8 cellular contexts compared by ENCODE assay signal in genomic region chrX:48493890-48494364, GRCh38. TPM values are rescaled to one million over a fixed set of nuclear protein-coding genes. Genes with fewer than 3 reads are reported as not detected.
DNase-seq lines count a peak whose midpoint lies in the region; ATAC-seq lines count a peak whose summit lies in the region.

No MANE protein-coding gene starts in this region.

- H3K36me3 Mint-ChIP-seq in activated T-cell treated with anti-CD3 and anti-CD28 coated beads, Interleukin-2, amount 50 U/mL, for 72 hours (ENCODE audit: insufficient read depth in 2 of 2), result no peaks in the 10 kb centered on the region
- H3K36me3 Mint-ChIP-seq in activated T-cell treated with anti-CD3 and anti-CD28 coated beads, Interleukin-2, amount 50 U/mL, for 24 hours (ENCODE audit: low read depth), result no peaks in the 10 kb centered on the region

- H3K27ac Mint-ChIP-seq in activated T-cell treated with anti-CD3 and anti-CD28 coated beads, Interleukin-2, amount 50 U/mL, for 72 hours, result no peak overlapping the region
- H3K27ac Mint-ChIP-seq in activated T-cell treated with anti-CD3 and anti-CD28 coated beads, Interleukin-2, amount 50 U/mL, for 24 hours, result no peak overlapping the region
- H3K27ac Mint-ChIP-seq in stimulated activated naive CD8-positive, alpha-beta T cell treated with anti-CD3 and anti-CD28 coated beads, Interleukin-15, amount 100 ng/mL, for 72 hours, result no peak overlapping the region

- peaks cover 4% of the 10 kb centered on the region for H3K4me1 Mint-ChIP-seq in activated T-cell treated with anti-CD3 and anti-CD28 coated beads, Interleukin-2, amount 50 U/mL, for 72 hours (ENCODE audit: low read depth)
- no peaks in the 10 kb centered on the region for H3K4me1 Mint-ChIP-seq in activated T-cell treated with anti-CD3 and anti-CD28 coated beads, Interleukin-2, amount 50 U/mL, for 24 hours (ENCODE audit: low read depth)
- H3K4me1 Mint-ChIP-seq in stimulated activated naive CD8-positive, alpha-beta T cell treated with anti-CD3 and anti-CD28 coated beads, Interleukin-15, amount 100 ng/mL, for 72 hours, result no peaks in the 10 kb centered on the region

- DNase-seq in activated T-cell treated with anti-CD3 and anti-CD28 coated beads, Interleukin-2, amount 50 U/mL, for 72 hours, result peak; percentile 12 to 25
- no peak for DNase-seq in activated T-cell treated with anti-CD3 and anti-CD28 coated beads, Interleukin-2, amount 50 U/mL, for 24 hours
- DNase-seq in OCI-M1 (lab: John Stamatoyannopoulos, UW), result peak; percentile 35
- DNase-seq in fibroblast of peridontal ligament (ENCODE audit: extremely low read depth), result peak; percentile 43
- peak in 1 of 2 donors; percentile 28 for DNase-seq in stimulated activated naive CD8-positive, alpha-beta T cell treated with anti-CD3 and anti-CD28 coated beads, Interleukin-15, amount 100 ng/mL, for 72 hours
- DNase-seq in stimulated activated CD4-positive, alpha-beta T cell treated with anti-CD3 and anti-CD28 coated beads, Interleukin-4, amount 100 ng/mL, for 4 hours, result no peak

- ATAC-seq in activated T-cell treated with anti-CD3 and anti-CD28 coated beads, Interleukin-2, amount 50 U/mL, for 72 hours (replicated peaks in 1 of 2), result peak in 1 of 2 donors; percentile 54
- ATAC-seq in stimulated activated naive CD8-positive, alpha-beta T cell treated with anti-CD3 and anti-CD28 coated beads, Interleukin-15, amount 100 ng/mL, for 72 hours, result peak; percentile 39
- ATAC-seq in HG02642 (IDR thresholded peaks at IDR 0.05; ENCODE audit: poor library complexity, unreplicated experiment) (no peak), GM21576 (IDR thresholded peaks at IDR 0.05; ENCODE audit: unreplicated experiment) (no peak)

- no peaks in the 10 kb centered on the region for H3K9me3 Mint-ChIP-seq in activated T-cell treated with anti-CD3 and anti-CD28 coated beads, Interleukin-2, amount 50 U/mL, for 72 hours
- no peaks in the 10 kb centered on the region for H3K9me3 Mint-ChIP-seq in activated T-cell treated with anti-CD3 and anti-CD28 coated beads, Interleukin-2, amount 50 U/mL, for 24 hours
- no peaks in the 10 kb centered on the region for H3K9me3 Mint-ChIP-seq in stimulated activated naive CD8-positive, alpha-beta T cell treated with anti-CD3 and anti-CD28 coated beads, Interleukin-15, amount 100 ng/mL, for 72 hours

- no peak overlapping the region for H3K4me3 Mint-ChIP-seq in activated T-cell treated with anti-CD3 and anti-CD28 coated beads, Interleukin-2, amount 50 U/mL, for 72 hours
- H3K4me3 Mint-ChIP-seq in activated T-cell treated with anti-CD3 and anti-CD28 coated beads, Interleukin-2, amount 50 U/mL, for 24 hours, result no peak overlapping the region
- H3K4me3 Mint-ChIP-seq in stimulated activated naive CD8-positive, alpha-beta T cell treated with anti-CD3 and anti-CD28 coated beads, Interleukin-15, amount 100 ng/mL, for 72 hours, result no peak overlapping the region

- peaks cover 17% of the 10 kb centered on the region for H3K27me3 Mint-ChIP-seq in activated T-cell treated with anti-CD3 and anti-CD28 coated beads, Interleukin-2, amount 50 U/mL, for 72 hours (ENCODE audit: low read depth)
- H3K27me3 Mint-ChIP-seq in activated T-cell treated with anti-CD3 and anti-CD28 coated beads, Interleukin-2, amount 50 U/mL, for 24 hours, result peaks cover 21% of the 10 kb centered on the region
- H3K27me3 Mint-ChIP-seq in stimulated activated naive CD8-positive, alpha-beta T cell treated with anti-CD3 and anti-CD28 coated beads, Interleukin-15, amount 100 ng/mL, for 72 hours, result no peaks in the 10 kb centered on the region

RNA-seq across cellular contexts. Expression of gene PORCN, which starts 14.9 kb away (rescaled TPM):
- total RNA-seq in activated T-cell treated with anti-CD3 and anti-CD28 coated beads, Interleukin-2, amount 50 U/mL, for 72 hours, result 10 to 100 TPM; 19.4 to 20.3 TPM

RNA-seq across cellular contexts. Expression of gene FTSJ1, which starts 17.9 kb away (rescaled TPM):
- total RNA-seq in activated T-cell treated with anti-CD3 and anti-CD28 coated beads, Interleukin-2, amount 50 U/mL, for 72 hours, result 10 to 100 TPM; 64.3 to 68.7 TPM

RNA-seq across cellular contexts. Expression of gene SLC38A5, which starts 23.9 kb away (rescaled TPM):
- total RNA-seq in activated T-cell treated with anti-CD3 and anti-CD28 coated beads, Interleukin-2, amount 50 U/mL, for 72 hours, result 10 to 100 TPM; 64.8 to 78.8 TPM

RNA-seq across cellular contexts. Expression of gene EBP, which starts 27.7 kb away (rescaled TPM):
- 100 to 1,000 TPM; 112 to 113 TPM for total RNA-seq in activated T-cell treated with anti-CD3 and anti-CD28 coated beads, Interleukin-2, amount 50 U/mL, for 72 hours

RNA-seq across cellular contexts. Expression of gene TBC1D25, which starts 45.6 kb away (rescaled TPM):
- total RNA-seq in activated T-cell treated with anti-CD3 and anti-CD28 coated beads, Interleukin-2, amount 50 U/mL, for 72 hours, result 10 to 100 TPM; 20.4 to 20.5 TPM

Comparison
In these comparisons a context has a peak if more than half of its experiments do, and no peak if none do; other contexts are left out.
1. DNase-seq: peak in activated T-cell treated with anti-CD3 and anti-CD28 coated beads, Interleukin-2, amount 50 U/mL, for 72 hours (2 of 2), OCI-M1 (single experiment) and fibroblast of peridontal ligament (single experiment); none in activated T-cell treated with anti-CD3 and anti-CD28 coated beads, Interleukin-2, amount 50 U/mL, for 24 hours (single experiment) and stimulated activated CD4-positive, alpha-beta T cell treated with anti-CD3 and anti-CD28 coated beads, Interleukin-4, amount 100 ng/mL, for 4 hours (0 of 2).